In the genomic region with DNA sequence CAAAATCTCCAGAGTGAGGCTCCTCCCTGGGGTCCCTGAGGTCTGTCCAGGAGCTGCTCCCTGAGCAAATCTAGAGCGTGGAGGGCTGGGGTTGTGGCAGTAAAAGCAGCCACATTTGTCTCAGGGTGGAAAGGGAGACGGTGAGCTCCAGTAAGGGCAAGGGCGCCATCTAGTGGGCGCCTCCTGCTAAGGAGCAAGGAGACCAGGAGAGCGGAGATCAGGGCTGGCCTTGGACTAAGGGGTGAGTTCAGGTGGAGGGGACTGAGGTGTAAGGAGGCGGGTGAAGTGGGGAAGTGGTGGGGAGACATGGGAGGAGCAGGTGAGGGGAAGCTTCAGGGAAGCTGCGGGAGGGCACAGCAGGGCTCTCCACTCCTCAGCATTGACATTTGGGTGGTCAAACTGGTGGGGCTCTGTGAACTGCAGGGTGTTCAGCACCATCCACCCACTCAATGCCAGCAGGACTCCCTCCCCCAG, we compare ENCODE assay signal across 8 cellular contexts. TPM values are rescaled to one million over a fixed set of nuclear protein-coding genes. Genes with fewer than 3 reads are reported as not detected.
A peak's percentile ranks its signal among the peaks of the same experiment; 100 is the strongest.
DNase-seq lines count a peak whose midpoint lies in the region; ATAC-seq and TF ChIP-seq lines count a peak whose summit lies in the region.

No MANE protein-coding gene starts in this region.

- H3K9me3 ChIP-seq in MM.1S (replicated peaks; ENCODE audit: insufficient read depth, low read length) (no peaks in the 10 kb centered on the region), SJCRH30 (replicated peaks) (0 out of 2 replicates have a peak, but pooled peaks cover 4% of the 10 kb centered on the region)

- H3K4me2 ChIP-seq in MM.1S (ENCODE audit: low read depth, low read length): no peak overlapping the region

- intact Hi-C loops in posterior vena cava (cut with DNase I): loop anchor here in 1 of 2 donors (5.0 kb wide), 1 partner anchor 123 kb away; no protein-coding TSS in a partner anchor

- H3K9ac ChIP-seq in MM.1S (ENCODE audit: low read length): no peak overlapping the region

- H3K4me3 ChIP-seq in MM.1S (ENCODE audit: low read length) (no peak overlapping the region), SJCRH30 (no peak overlapping the region; the same call in 1 of the 2 replicates)

- H2AFZ ChIP-seq in MM.1S (ENCODE audit: low read length): no peak overlapping the region

- peak; percentile 88 for TF ChIP-seq CTCF in MM.1S (IDR thresholded peaks at IDR 0.05; ENCODE audit: low read length)

- DNase-seq in ELR (ENCODE audit: low read depth) (peak; percentile 76), MM.1S (peak; percentile 77), SJCRH30 (peak; percentile 92 to 98), glomerular visceral epithelial cell (ENCODE audit: extremely low spot score) (peak; percentile 76), posterior vena cava (ENCODE audit: low spot score) (peak; percentile 94), ureter (ENCODE audit: low spot score) (peak; percentile 80)
- DNase-seq in activated effector memory CD4-positive, alpha-beta T cell treated with anti-CD3 and anti-CD28 coated beads, Interleukin-2, amount 50 U/mL, for 16 hours: peak; percentile 94

- H3K27ac ChIP-seq in MM.1S (ENCODE audit: low read length) (no peak overlapping the region), SJCRH30 (peak overlapping the region; percentile 84)

- no peaks in the 10 kb centered on the region for H3K9me2 ChIP-seq in MM.1S (replicated peaks; ENCODE audit: insufficient read depth, low read length)

- H4K20me1 ChIP-seq in MM.1S (ENCODE audit: insufficient read depth, low read length): no peaks in the 10 kb centered on the region; the same call in 1 of the 2 replicates

- no peaks in the 10 kb centered on the region; the same call in 1 of the 2 replicates for H3K36me3 ChIP-seq in MM.1S (replicated peaks; ENCODE audit: insufficient read depth, low read length)
- H3K36me3 ChIP-seq in SJCRH30: no peaks in the 10 kb centered on the region

- no peaks in the 10 kb centered on the region for H3K27me3 ChIP-seq in MM.1S (replicated peaks; ENCODE audit: insufficient read depth, low read length)
- no peaks in the 10 kb centered on the region for H3K27me3 ChIP-seq in SJCRH30

- H3K4me1 ChIP-seq in MM.1S (ENCODE audit: low read length) (no peaks in the 10 kb centered on the region), SJCRH30 (peaks cover 21% of the 10 kb centered on the region)

- ATAC-seq in HG02981 (IDR thresholded peaks at IDR 0.05; ENCODE audit: unreplicated experiment): no peak

- H3K79me2 ChIP-seq in MM.1S (ENCODE audit: low read length): peaks cover 42% of the 10 kb centered on the region

- peaks cover 6% of the 10 kb centered on the region; the same call in 1 of the 2 replicates for H3F3A ChIP-seq in MM.1S (ENCODE audit: insufficient read depth, low read length)

RNA-seq across cellular contexts. Expression of gene CEACAM21, which starts 5.3 kb away (rescaled TPM):
- total RNA-seq in SJCRH30 (2014; rRNA removed; shearing (Covaris generic)): 5.5 and 5.6 TPM in 2 replicates
- total RNA-seq in posterior vena cava (1 to 10 TPM in 1 of 2 donors, under 1 TPM in 1; 0.48 to 2.5 TPM), ureter (3.6 TPM)

RNA-seq across cellular contexts. Expression of gene CEACAM4, which starts 56.2 kb away (rescaled TPM):
- not detected in 2 replicates for total RNA-seq in SJCRH30 (2014; rRNA removed; shearing (Covaris generic))
- total RNA-seq in posterior vena cava (1 to 10 TPM; 1.4 to 2.9 TPM), ureter (2.4 TPM)
